Comparison of ENCODE assay signal across 20 cellular contexts in the genomic region with DNA sequence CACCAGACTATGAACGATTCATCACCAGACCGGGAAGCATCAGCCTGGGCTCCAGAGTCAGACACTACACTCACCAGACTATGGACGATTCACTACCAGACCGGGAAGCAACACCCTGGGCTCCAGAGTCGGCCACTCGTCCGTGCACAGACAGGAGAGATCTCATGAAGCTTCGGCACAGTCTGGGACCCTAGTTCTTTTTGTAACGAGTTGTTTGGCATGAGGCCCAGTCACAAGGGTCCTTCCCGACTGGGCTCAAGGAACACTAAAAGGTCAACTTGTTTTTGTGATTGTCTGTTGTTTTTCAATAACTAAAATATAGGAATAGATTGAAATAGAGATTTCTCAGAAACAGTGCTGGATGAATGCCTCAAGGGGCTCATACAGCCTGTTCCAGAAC.
"Had no signal": no experiment of that assay in that cellular context is flagged by ENCODE, and none has a peak within 500 bp of the region (broad histone marks: within the 10 kb centered on the region; RNA-seq: fewer than 3 reads in every experiment).

No MANE protein-coding gene starts in this region.

- H3K4me3 ChIP-seq: Peyer's patch had no signal

- H3K9me3 ChIP-seq: Peyer's patch had no signal

- H3K36me3 ChIP-seq: Peyer's patch had no signal

- H3K27ac ChIP-seq: Peyer's patch had no signal

- H3K27me3 ChIP-seq: Peyer's patch had no signal

- H3K4me1 ChIP-seq: Peyer's patch had no signal

- DNase-seq: IMR-90, Karpas-422, KG1, MM.1S, NCI-H1092 treated with DMSO at 0.1 percent for 48 hours, NCI-H1436, NCI-H1694, NCI-H187 treated with DMSO at 0.1 percent for 48 hours, NCI-H2029 treated with DMSO at 0.1 percent for 48 hours, NCI-H2171, NCI-H226, NCI-H446, NCI-H510A, NCI-H524 treated with DMSO at 0.1 percent for 48 hours, NCI-H69, NCI-H774, PC-3, Peyer's patch, Right ventricle myocardium superior, RPMI8226 had no signal
